Comparison of ENCODE assay signal across 4 cellular contexts in the genomic region with DNA sequence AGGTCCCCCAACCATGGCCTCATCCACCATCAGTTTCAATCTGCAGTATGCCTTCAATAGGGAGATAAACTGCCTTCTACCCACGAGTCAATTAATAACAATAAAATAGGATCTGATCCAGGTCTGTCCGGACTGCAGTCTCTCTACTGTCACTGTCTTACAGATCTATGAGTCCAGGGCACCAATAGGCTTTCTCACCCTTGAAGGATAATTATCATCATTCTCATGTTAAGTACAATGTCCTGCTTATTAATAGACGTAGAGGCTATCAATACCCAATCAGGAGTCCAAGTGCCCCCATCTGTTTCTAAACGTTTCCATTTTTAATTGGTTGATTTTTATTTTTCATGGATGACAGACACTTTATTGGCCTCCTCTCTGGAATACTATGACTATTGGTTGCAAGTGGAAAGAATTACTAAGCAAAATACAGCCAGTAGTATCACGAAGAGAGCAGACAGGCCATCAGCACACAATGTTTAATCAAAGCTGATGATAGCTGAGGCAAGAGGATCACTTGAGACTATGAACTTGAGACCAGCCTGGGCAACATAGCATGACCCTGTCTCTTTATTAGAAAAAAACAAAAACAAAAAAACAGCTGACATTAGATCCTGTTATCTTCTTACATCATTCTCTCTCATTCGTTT.
"Had no signal": no experiment of that assay in that cellular context is flagged by ENCODE, and none has a peak within 500 bp of the region (broad histone marks: within the 10 kb centered on the region; RNA-seq: fewer than 3 reads in every experiment).

No MANE protein-coding gene starts in this region.

- DNase-seq: H9, HCEC 1CT, IMR-90 had no signal

- H3K4me3 ChIP-seq: GM23338 had no signal

- ATAC-seq: GM23338 had no signal
